In genomic region chr2:43222472-43223146, GRCh38 we compare ENCODE assay signal across 8 cellular contexts. TPM values are rescaled to one million over a fixed set of nuclear protein-coding genes. Genes with fewer than 3 reads are reported as not detected.
A peak's percentile ranks its signal among the peaks of the same experiment; 100 is the strongest.
DNase-seq lines count a peak whose midpoint lies in the region; ATAC-seq and TF ChIP-seq lines count a peak whose summit lies in the region.

No MANE protein-coding gene starts in this region.

- peaks cover 6% of the 10 kb centered on the region for H3K36me3 ChIP-seq in H7 (replicated peaks; ENCODE audit: control insufficient read depth, insufficient read depth, low read length)

- peak overlapping the region; percentile 98 for H3K27ac Mint-ChIP-seq in mesothelial cell of epicardium

- peaks cover 10% of the 10 kb centered on the region for H3K36me3 Mint-ChIP-seq in mesothelial cell of epicardium

- H3K4me3 ChIP-seq in AG09309 (ENCODE audit: control insufficient read depth, low read depth, low read length), result peak overlapping the region; percentile 72
- no peak overlapping the region for H3K4me3 ChIP-seq in H7 (ENCODE audit: insufficient read depth, low read depth, low read length)

- no peak for TF ChIP-seq CTCF in AG09309 (IDR thresholded peaks at IDR 0.05; ENCODE audit: control insufficient read depth, insufficient read depth, low read depth, low read length, missing control alignments)
- no peak for TF ChIP-seq CTCF in mesothelial cell of epicardium (IDR thresholded peaks at IDR 0.05; ENCODE audit: unreplicated experiment)

- H3K9me3 Mint-ChIP-seq in mesothelial cell of epicardium, result no peaks in the 10 kb centered on the region

- H3K4me3 Mint-ChIP-seq in mesothelial cell of epicardium, result peak overlapping the region; percentile 67

- H3K27me3 ChIP-seq in H7 (ENCODE audit: control insufficient read depth, insufficient read depth, low read length), result no peaks in the 10 kb centered on the region

- no peaks in the 10 kb centered on the region for H3K27me3 Mint-ChIP-seq in mesothelial cell of epicardium (ENCODE audit: low read depth)

- peaks cover 61% of the 10 kb centered on the region for H3K4me1 Mint-ChIP-seq in mesothelial cell of epicardium

- DNase-seq in AG09309 (ENCODE audit: low read depth) (no peak), LoVo (ENCODE audit: low spot score) (peak; percentile 30), mesothelial cell of epicardium (ENCODE audit: low spot score in 2 of 2, unreplicated experiment in 2 of 2) (no peak), H7 (no peak), NCI-H526 (lab: John Stamatoyannopoulos, UW) (no peak)
- DNase-seq in central memory CD4-positive, alpha-beta T cell, result peak; percentile 13

- ATAC-seq in GM21526 (IDR thresholded peaks at IDR 0.05; ENCODE audit: low FRiP score, unreplicated experiment) (no peak), GM21723 (IDR thresholded peaks at IDR 0.05; ENCODE audit: unreplicated experiment) (no peak)

RNA-seq across cellular contexts. Expression of gene ZFP36L2, which starts 3.8 kb away (rescaled TPM):
- total RNA-seq in mesothelial cell of epicardium, result 93.6 to 100 TPM (median 98.3 TPM) in 3 replicates
- 9.5 and 12.0 TPM in 2 replicates for total RNA-seq in H7 (2014; rRNA removed; shearing (Covaris generic))

Comparison
In these comparisons a context has a peak if more than half of its experiments do, and no peak if none do; other contexts are left out.
1. DNase-seq: peak in LoVo (single experiment) and central memory CD4-positive, alpha-beta T cell (single experiment); none in AG09309 (single experiment), mesothelial cell of epicardium (0 of 2), H7 (single experiment) and NCI-H526 (0 of 2).